17 cellular contexts compared by ENCODE assay signal in genomic region chr10:71581376-71581775, GRCh38.
"Had no signal": no experiment of that assay in that cellular context is flagged by ENCODE, and none has a peak within 500 bp of the region (broad histone marks: within the 10 kb centered on the region; RNA-seq: fewer than 3 reads in every experiment).

No MANE protein-coding gene starts in this region.

- H3K36me3 ChIP-seq: adrenal gland, neutrophil, right lobe of liver, thyroid gland, uterus had no signal

- H3K9me3 ChIP-seq: adrenal gland, body of pancreas, neutrophil, psoas muscle, right lobe of liver, thyroid gland, uterus had no signal

- H3K27ac ChIP-seq: adrenal gland, body of pancreas, foreskin keratinocyte, neutrophil, psoas muscle, right lobe of liver, thyroid gland, uterus, WERI-Rb-1 had no signal

- ATAC-seq: activated T-cell treated with anti-CD3 and anti-CD28 coated beads, Interleukin-2, amount 50 U/mL, for 4 hours; body of pancreas; foreskin keratinocyte; naive thymus-derived CD8-positive, alpha-beta T cell; psoas muscle; stimulated activated naive CD8-positive, alpha-beta T cell treated with anti-CD3 and anti-CD28 coated beads, Interleukin-15, amount 100 ng/mL, for 72 hours had no signal

- H3K27me3 ChIP-seq: body of pancreas, neutrophil, right lobe of liver, thyroid gland, uterus had no signal

- H3K4me3 ChIP-seq: adrenal gland, body of pancreas, psoas muscle, right lobe of liver, thyroid gland, uterus had no signal

- H3K4me1 ChIP-seq: adrenal gland, body of pancreas, foreskin keratinocyte, psoas muscle, thyroid gland, uterus had no signal

- DNase-seq: activated CD4-positive, alpha-beta memory T cell treated with anti-CD3 and anti-CD28 coated beads, Interleukin-2, amount 10 ng/mL, durations not matched to agents 7 days and 5 days; activated CD4-positive, alpha-beta T cell treated with anti-CD3 and anti-CD28 coated beads for 4 hours; activated effector memory CD4-positive, alpha-beta T cell treated with Interleukin-2 at 50 U/mL for 16 hours; activated T-cell treated with anti-CD3 and anti-CD28 coated beads, Interleukin-2, amount 50 U/mL, for 4 hours; body of pancreas; cortex of kidney; effector CD8-positive, alpha-beta T cell; foreskin keratinocyte; naive thymus-derived CD8-positive, alpha-beta T cell; stimulated activated naive CD8-positive, alpha-beta T cell treated with anti-CD3 and anti-CD28 coated beads, Interleukin-15, amount 100 ng/mL, for 72 hours; uterus; WERI-Rb-1 had no signal
